In the genomic region with DNA sequence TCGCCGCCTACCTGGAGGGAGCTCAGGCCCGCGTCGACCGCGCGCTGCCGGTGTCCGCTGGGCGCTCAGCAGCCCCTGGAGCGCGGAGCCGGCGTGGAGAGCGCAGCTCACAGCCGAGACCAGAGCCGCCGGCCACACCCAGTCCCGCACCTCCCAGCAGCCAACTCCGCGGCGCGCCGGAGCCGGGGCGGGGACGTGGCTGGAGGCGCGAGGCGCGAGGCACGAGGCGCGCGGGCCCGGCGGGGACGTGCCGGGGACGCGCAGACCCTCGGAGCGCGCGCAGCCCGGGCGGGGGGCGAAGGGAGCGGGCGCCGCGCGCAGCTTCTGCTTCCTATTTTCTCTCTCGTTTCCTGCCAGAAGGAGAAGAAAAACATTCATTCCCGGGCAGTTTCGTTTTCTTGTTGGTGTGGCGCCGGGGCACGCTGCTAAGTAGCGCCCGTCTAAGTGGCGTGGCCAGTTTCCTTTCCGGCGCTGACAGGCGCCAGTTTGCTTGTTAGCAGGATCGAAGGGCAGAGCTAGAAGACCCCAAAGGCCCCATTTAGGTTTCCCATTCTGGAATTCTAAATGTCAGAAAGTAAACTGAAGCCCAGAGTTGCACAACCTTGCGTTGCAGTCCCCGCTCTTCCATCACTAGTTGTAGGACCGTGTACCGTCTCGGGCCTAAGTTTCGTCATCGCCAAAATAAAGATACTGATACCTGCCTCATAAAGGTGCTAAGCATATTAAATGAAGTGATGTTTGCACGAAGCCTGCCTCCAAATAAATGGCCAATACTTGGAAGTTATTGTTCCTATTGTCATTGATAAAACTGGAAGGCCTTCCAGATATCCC, we compare ENCODE assay signal across 1 cellular context.
TF ChIP-seq lines count a peak whose summit lies in the region.

GNB4 (minus strand) TSS at position 136 of the 831 bp plus-strand sequence. CDS start 25,270 bp downstream, outside the sequence.

TF ChIP-seq in WTC11, 78 proteins besides CTCF, POLR2A, EP300 and RAD21 (continued from another document):
- TF ChIP-seq E2F5 (CRISPR knock-in tag; IDR thresholded peaks at IDR 0.05) (peak; percentile 90), ZNF219 (CRISPR knock-in tag; IDR thresholded peaks at IDR 0.05; ENCODE audit: borderline replicate concordance) (0 out of 2 replicates have a peak, but pooled peaks have one; percentile 47), NFYB (CRISPR knock-in tag; conservative IDR thresholded peaks at IDR 0.05; ENCODE audit: low read depth) (0 out of 2 replicates have a peak, but pooled peaks have one; percentile 7), ZNF138 (CRISPR knock-in tag; conservative IDR thresholded peaks at IDR 0.05) (no peak; the same call in 1 of the 2 replicates), ZNF423 (CRISPR knock-in tag; IDR thresholded peaks at IDR 0.05) (no peak), FOXK1 (CRISPR knock-in tag; IDR thresholded peaks at IDR 0.05) (peak; percentile 75; the same call in 1 of the 2 replicates), USF1 (CRISPR knock-in tag; IDR thresholded peaks at IDR 0.05) (no peak), ZNF396 (CRISPR knock-in tag; IDR thresholded peaks at IDR 0.05; ENCODE audit: borderline replicate concordance) (no peak), SP1 (CRISPR knock-in tag; conservative IDR thresholded peaks at IDR 0.05) (peak; percentile 51; the same call in 1 of the 2 replicates), RORB (CRISPR knock-in tag; IDR thresholded peaks at IDR 0.05) (no peak), ZNF281 (CRISPR knock-in tag; IDR thresholded peaks at IDR 0.05) (no peak), TCF7 (CRISPR knock-in tag; IDR thresholded peaks at IDR 0.05; ENCODE audit: low read depth) (no peak), HMGA2 (CRISPR knock-in tag; IDR thresholded peaks at IDR 0.05) (no peak)
- TF ChIP-seq, protein P1, sequence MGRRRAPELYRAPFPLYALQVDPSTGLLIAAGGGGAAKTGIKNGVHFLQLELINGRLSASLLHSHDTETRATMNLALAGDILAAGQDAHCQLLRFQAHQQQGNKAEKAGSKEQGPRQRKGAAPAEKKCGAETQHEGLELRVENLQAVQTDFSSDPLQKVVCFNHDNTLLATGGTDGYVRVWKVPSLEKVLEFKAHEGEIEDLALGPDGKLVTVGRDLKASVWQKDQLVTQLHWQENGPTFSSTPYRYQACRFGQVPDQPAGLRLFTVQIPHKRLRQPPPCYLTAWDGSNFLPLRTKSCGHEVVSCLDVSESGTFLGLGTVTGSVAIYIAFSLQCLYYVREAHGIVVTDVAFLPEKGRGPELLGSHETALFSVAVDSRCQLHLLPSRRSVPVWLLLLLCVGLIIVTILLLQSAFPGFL (CRISPR knock-in tag; IDR thresholded peaks at IDR 0.05; ENCODE audit: borderline replicate concordance): no peak
TF ChIP-seq in WTC11: peak in this region for 24.
